1 cellular context compared by ENCODE assay signal in the genomic region with DNA sequence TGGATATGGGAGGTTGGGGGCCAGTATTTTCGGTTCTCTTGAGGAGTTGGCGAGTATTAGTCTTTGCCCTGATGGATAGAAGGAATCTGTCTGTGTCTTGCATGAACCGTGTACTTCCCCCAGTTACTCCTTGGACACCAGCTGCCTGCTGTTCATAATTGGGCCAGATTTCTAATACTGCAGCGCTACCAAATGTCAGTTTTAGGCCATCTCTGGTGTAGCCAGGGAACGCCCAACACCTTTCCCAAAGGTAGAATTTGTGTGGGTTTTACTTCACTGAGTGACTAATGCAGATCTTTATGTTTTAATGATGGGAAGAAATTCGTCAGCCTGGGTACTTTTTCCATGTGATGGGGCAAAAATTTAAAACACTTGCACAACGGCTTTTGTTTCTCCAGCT.
TF ChIP-seq lines count a peak whose summit lies in the region.

No MANE protein-coding gene starts in this region.

TF ChIP-seq in WTC11, 78 proteins besides CTCF, POLR2A, EP300 and RAD21 (continued from another document):
- TF ChIP-seq STAT6 (CRISPR knock-in tag; conservative IDR thresholded peaks at IDR 0.05; ENCODE audit: low read depth) (no peak), E2F1 (CRISPR knock-in tag; IDR thresholded peaks at IDR 0.05) (no peak), KAT7 (CRISPR knock-in tag; IDR thresholded peaks at IDR 0.05; ENCODE audit: borderline replicate concordance) (no peak), ERG (CRISPR knock-in tag; IDR thresholded peaks at IDR 0.05) (no peak), PRRX2 (CRISPR knock-in tag; IDR thresholded peaks at IDR 0.05) (no peak), ZNF317 (CRISPR knock-in tag; IDR thresholded peaks at IDR 0.05; ENCODE audit: borderline replicate concordance, low read depth) (no peak), OVOL2 (CRISPR knock-in tag; IDR thresholded peaks at IDR 0.05; ENCODE audit: borderline replicate concordance) (no peak), GABPB1 (CRISPR knock-in tag; IDR thresholded peaks at IDR 0.05) (no peak)
